ENCODE assay signal across 10 cellular contexts in the genomic region with DNA sequence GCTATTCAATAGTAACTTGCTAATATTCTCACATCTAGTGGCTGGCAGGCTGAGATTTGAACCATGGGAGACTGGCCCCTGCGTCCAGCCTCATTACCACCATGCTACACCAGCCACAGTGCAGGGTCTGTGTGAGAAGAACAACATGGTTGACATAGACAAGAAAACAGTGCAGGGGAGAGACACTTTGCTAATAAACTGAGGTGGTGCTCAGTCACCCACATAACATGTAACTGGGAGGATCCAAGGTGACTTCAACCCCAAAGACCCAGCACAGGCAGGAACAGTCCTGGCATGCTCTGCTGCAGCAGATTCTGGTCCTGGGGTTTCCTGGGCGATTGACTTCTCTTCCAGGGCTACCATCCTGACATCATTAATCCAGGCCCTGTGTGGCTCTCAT.
"Had no signal": no experiment of that assay in that cellular context is flagged by ENCODE, and none has a peak within 500 bp of the region (broad histone marks: within the 10 kb centered on the region; RNA-seq: fewer than 3 reads in every experiment).

No MANE protein-coding gene starts in this region.

- H3K4me1 Mint-ChIP-seq: GM23338, H9 had no signal

- H3K9me3 ChIP-seq: HAP-1 had no signal

- H3K27ac Mint-ChIP-seq: GM23338, H9, HFFc6 had no signal

- H3K36me3 ChIP-seq: HAP-1 had no signal

- H3K4me1 ChIP-seq: HAP-1 had no signal

- H3K4me3 ChIP-seq: GM23248, GM23338, HAP-1 had no signal

- H3K27ac ChIP-seq: GM23248 had no signal

- FAIRE-seq: H1, H54 had no signal

- DNase-seq: GM23248, GOT3, H7, H9, HCEC 1CT, HFFc6 had no signal

- H3K4me3 Mint-ChIP-seq: GM23338, H9, HFFc6 had no signal

- H3K9me3 Mint-ChIP-seq: HFFc6 had no signal
